8 cellular contexts compared by ENCODE assay signal in the genomic region with DNA sequence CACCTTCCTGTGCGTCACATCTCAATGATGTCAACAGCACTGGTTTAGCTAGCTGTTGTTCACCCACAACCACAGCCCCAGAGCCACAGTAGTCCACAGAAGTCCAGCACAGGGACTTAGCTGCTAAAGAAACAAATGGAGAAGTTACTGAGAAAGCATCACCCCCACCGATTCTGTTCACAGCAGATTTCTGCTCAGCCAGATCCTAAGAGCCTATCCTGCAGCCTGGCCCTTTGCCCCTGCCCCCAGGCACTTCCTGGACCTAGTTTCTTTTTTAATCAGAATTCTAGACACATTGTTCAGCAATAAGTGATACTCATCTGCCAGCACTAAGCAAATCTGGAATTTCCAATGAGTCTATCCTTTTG. TPM values are rescaled to one million over a fixed set of nuclear protein-coding genes. Genes with fewer than 3 reads are reported as not detected.
DNase-seq lines count a peak whose midpoint lies in the region; ATAC-seq and TF ChIP-seq lines count a peak whose summit lies in the region.

No MANE protein-coding gene starts in this region.

- H4K20me1 ChIP-seq in DND-41 (ENCODE audit: insufficient read depth, low read length) (peaks cover 29% of the 10 kb centered on the region; the same call in 1 of the 2 replicates), HCT116 (ENCODE audit: insufficient read depth) (no peaks in the 10 kb centered on the region), PC-9 (ENCODE audit: insufficient read depth) (no peaks in the 10 kb centered on the region)

- peaks cover 7% of the 10 kb centered on the region for H3K36me3 Mint-ChIP-seq in activated naive CD4-positive, alpha-beta T cell treated with anti-CD3 and anti-CD28 coated beads, Interleukin-2, amount 50 U/mL, for 24 hours

- TF ChIP-seq POLR2A in HCT116 (IDR thresholded peaks at IDR 0.05; ENCODE audit: borderline replicate concordance, extremely low read depth, insufficient read depth, insufficient read length): no peak

- H3K9me2 ChIP-seq in HCT116 (ENCODE audit: insufficient read depth): no peaks in the 10 kb centered on the region
- H3K9me2 ChIP-seq in PC-9 (ENCODE audit: insufficient read depth): no peaks in the 10 kb centered on the region

- peaks cover 93% of the 10 kb centered on the region for H3K4me1 Mint-ChIP-seq in activated naive CD4-positive, alpha-beta T cell treated with anti-CD3 and anti-CD28 coated beads, Interleukin-2, amount 50 U/mL, for 24 hours

- peaks cover 62% of the 10 kb centered on the region for H3F3A ChIP-seq in PC-9 (ENCODE audit: insufficient read depth, low read depth)

- H2AFZ ChIP-seq in DND-41 (ENCODE audit: low read depth, low read length) (no peak overlapping the region), HCT116 (ENCODE audit: low read depth, low read length, poor library complexity, severe bottlenecking) (no peak overlapping the region), PC-9 (no peak overlapping the region)

- H3K9me3 ChIP-seq in DND-41 (ENCODE audit: insufficient read depth, low read length, severe bottlenecking): no peaks in the 10 kb centered on the region
- H3K9me3 ChIP-seq in HCT116 (ENCODE audit: control insufficient read depth in 1 of 2, insufficient read depth in 1 of 2, low read depth in 1 of 2, low read length in 2 of 2): no peaks in the 10 kb centered on the region
- H3K9me3 ChIP-seq in PC-9 (ENCODE audit: insufficient read depth, low read depth): no peaks in the 10 kb centered on the region
- no peaks in the 10 kb centered on the region for H3K9me3 ChIP-seq in heart right ventricle
- H3K9me3 ChIP-seq in skeletal muscle tissue (ENCODE audit: control insufficient read depth in 3 of 3, low read length in 3 of 3): no peaks in the 10 kb centered on the region

- no peak for TF ChIP-seq RAD21 in HCT116 (IDR thresholded peaks at IDR 0.05; ENCODE audit: low read depth)

- H3K4me1 ChIP-seq in DND-41 (ENCODE audit: insufficient read depth, low read length) (peaks cover 27% of the 10 kb centered on the region), HCT116 (ENCODE audit: control insufficient read depth in 1 of 2, insufficient read depth in 2 of 2, low read length in 2 of 2) (peaks cover 64 to 86% of the 10 kb centered on the region in 2 experiments), PC-9 (replicated peaks; ENCODE audit: insufficient read depth) (peaks cover 81% of the 10 kb centered on the region), heart right ventricle (peaks cover 53 to 100% (median 99%) of the 10 kb centered on the region in 9 donors), skeletal muscle tissue (ENCODE audit: control insufficient read depth in 3 of 3, insufficient read depth in 3 of 3, low read length in 3 of 3) (peaks cover 86 to 94% (median 88%) of the 10 kb centered on the region in 3 donors)

- H3K36me3 ChIP-seq in DND-41 (ENCODE audit: insufficient read depth, low read length) (no peaks in the 10 kb centered on the region), HCT116 (ENCODE audit: control insufficient read depth in 1 of 2, insufficient read depth in 2 of 2, low read length in 2 of 2) (no peaks in the 10 kb centered on the region), PC-9 (ENCODE audit: low read depth) (0 out of 2 replicates have a peak, but pooled peaks cover 4% of the 10 kb centered on the region), heart right ventricle (no peaks in the 10 kb centered on the region), skeletal muscle tissue (ENCODE audit: control insufficient read depth in 3 of 3, insufficient read depth in 3 of 3, low read length in 3 of 3) (no peaks in the 10 kb centered on the region)

- H3K27ac ChIP-seq in DND-41 (ENCODE audit: low read length) (no peak overlapping the region), HCT116 (ENCODE audit: low read depth, low read length) (no peak overlapping the region), PC-9 (peak overlapping the region; percentile 99), heart right ventricle (peak overlapping the region; percentile 68 to 100 (median 99)), skeletal muscle tissue (ENCODE audit: low read depth, low read length) (peak overlapping the region; percentile 97)

- H3K4me2 ChIP-seq in DND-41 (ENCODE audit: insufficient read depth, low read length) (no peak overlapping the region), HCT116 (ENCODE audit: low read length) (peak overlapping the region; percentile 87), PC-9 (peak overlapping the region; percentile 94)

- CTCF ChIA-PET in HCT116 (lab: Charles Lee): interaction anchor here (2.5 kb wide), 1 partner anchor 10 kb away, joined by 13 read pairs; no protein-coding TSS in a partner anchor
- CTCF ChIA-PET in PC-9 (lab: Charles Lee): no interaction called here

- BruUV-seq in HCT116 (replicated peaks; lab: Mats Ljungman, UMichigan): no TSS peak
- BruUV-seq in PC-9 (replicated peaks; lab: Mats Ljungman, UMichigan): TSS peak; percentile 38

- peak; percentile 43; the same call in 2 of the 3 replicates for ATAC-seq in DND-41 (ENCODE audit: insufficient read depth, low read depth)
- ATAC-seq in HCT116: no peak
- peak in 7 of 8 donors; percentile 6 to 35 (median 19) for ATAC-seq in heart right ventricle
- ATAC-seq in HG03025 (IDR thresholded peaks at IDR 0.05; ENCODE audit: low FRiP score, unreplicated experiment): no peak

- peak overlapping the region; percentile 93 for H3K27ac Mint-ChIP-seq in activated naive CD4-positive, alpha-beta T cell treated with anti-CD3 and anti-CD28 coated beads, Interleukin-2, amount 50 U/mL, for 24 hours

- H3K79me2 ChIP-seq in DND-41 (ENCODE audit: insufficient read depth, low read length) (peaks cover 58% of the 10 kb centered on the region), HCT116 (ENCODE audit: insufficient read depth, low read length) (peaks cover 75% of the 10 kb centered on the region), PC-9 (ENCODE audit: low read depth) (peaks cover 91% of the 10 kb centered on the region)

- RAD21 ChIA-PET in HCT116 (lab: Charles Lee; ENCODE audit: low non-redundant PET in 1 of 2, low total read pairs in 2 of 2, uncharacterized antibody in 2 of 2, unreplicated experiment in 2 of 2): no interaction called here

- no peaks in the 10 kb centered on the region for H3K9me3 Mint-ChIP-seq in activated naive CD4-positive, alpha-beta T cell treated with anti-CD3 and anti-CD28 coated beads, Interleukin-2, amount 50 U/mL, for 24 hours

- POLR2A ChIA-PET in HCT116 (lab: Charles Lee): interaction anchor here (3.5 kb wide), 1 partner anchor 8 kb away, joined by 14 read pairs; no protein-coding TSS in a partner anchor
- POLR2A ChIA-PET in PC-9 (lab: Charles Lee; ENCODE audit: unreplicated experiment): interaction anchor here (0.6 kb wide), 1 partner anchor 21 kb away, joined by 4 read pairs; no protein-coding TSS in a partner anchor

- no peak for TF ChIP-seq CTCF in DND-41 (IDR thresholded peaks at IDR 0.05; ENCODE audit: borderline replicate concordance, extremely low read depth, low read length, poor library complexity, severe bottlenecking)
- no peak for TF ChIP-seq CTCF in HCT116 (IDR thresholded peaks at IDR 0.05 in 2 of 3, conservative IDR thresholded peaks at IDR 0.05 in 1 of 3; ENCODE audit: borderline replicate concordance in 1 of 3, insufficient read depth in 1 of 3, low read depth in 2 of 3, low read length in 2 of 3)
- no peak for TF ChIP-seq CTCF in PC-9 (conservative IDR thresholded peaks at IDR 0.05)
- no peak for TF ChIP-seq CTCF in heart right ventricle (IDR thresholded peaks at IDR 0.05)

- H3K27me3 Mint-ChIP-seq in activated naive CD4-positive, alpha-beta T cell treated with anti-CD3 and anti-CD28 coated beads, Interleukin-2, amount 50 U/mL, for 24 hours: no peaks in the 10 kb centered on the region

- H3K9ac ChIP-seq in DND-41 (ENCODE audit: low read depth, low read length): no peak overlapping the region
- peak overlapping the region; percentile 63 for H3K9ac ChIP-seq in HCT116 (ENCODE audit: low read length)
- H3K9ac ChIP-seq in skeletal muscle tissue (ENCODE audit: low read depth in 1 of 3, low read length in 3 of 3): peak overlapping the region; percentile 25 to 68 (median 55)

- peak overlapping the region; percentile 81 for H3K4me3 Mint-ChIP-seq in activated naive CD4-positive, alpha-beta T cell treated with anti-CD3 and anti-CD28 coated beads, Interleukin-2, amount 50 U/mL, for 24 hours

- intact Hi-C loops in HCT116 (cut with micrococcal nuclease): no loop called here
- intact Hi-C loops in PC-9 (cut with micrococcal nuclease; ENCODE audit: unreplicated experiment): loop anchor here (1.0 to 2.0 kb wide), 2 partner anchors 58 to 65 kb away; no protein-coding TSS in a partner anchor
- intact Hi-C loops in heart right ventricle (cut with DNase I): loop anchor here in 2 of 10 donors (5.0 to 10.0 kb wide), 2 partner anchors 52 to 55 kb away; no protein-coding TSS in a partner anchor

- 18 to 27% methylated on average over 2 of the region's 2 CpGs for WGBS in heart right ventricle, 2 donors

- DNase-seq in DND-41 (no peak), HCT116 (ENCODE audit: low read depth, low spot score) (no peak), PC-9 (peak; percentile 55 to 73), heart right ventricle (peak; percentile 55 to 58), NCI-H510A treated with DMSO at 0.1 percent for 48 hours (lab: John Stamatoyannopoulos, UW) (no peak)

- H3K4me3 ChIP-seq in DND-41 (ENCODE audit: low read depth in 1 of 2, low read length in 2 of 2): no peak overlapping the region
- H3K4me3 ChIP-seq in HCT116 (replicated peaks in 1 of 2; ENCODE audit: low read depth in 1 of 2, low read length in 2 of 2): peak overlapping the region in 1 of 2 experiments; percentile 4; a peak in 3 of 4 replicates
- H3K4me3 ChIP-seq in PC-9: peak overlapping the region; percentile 93; the same call in 1 of the 2 replicates
- peak overlapping the region in 4 of 10 donors; percentile 0 to 26 (median 12) for H3K4me3 ChIP-seq in heart right ventricle
- peak overlapping the region in 1 of 3 donors; percentile 46 for H3K4me3 ChIP-seq in skeletal muscle tissue (ENCODE audit: low read length in 3 of 3)

- no peaks in the 10 kb centered on the region for H3K27me3 ChIP-seq in DND-41 (ENCODE audit: insufficient read depth, low read length, poor library complexity)
- no peaks in the 10 kb centered on the region for H3K27me3 ChIP-seq in HCT116 (ENCODE audit: insufficient read depth, low read length)
- H3K27me3 ChIP-seq in PC-9 (ENCODE audit: insufficient read depth, low read depth): no peaks in the 10 kb centered on the region
- H3K27me3 ChIP-seq in heart right ventricle: no peaks in the 10 kb centered on the region
- H3K27me3 ChIP-seq in skeletal muscle tissue (ENCODE audit: control insufficient read depth in 3 of 3, insufficient read depth in 3 of 3, low read length in 3 of 3): no peaks in the 10 kb centered on the region

TF ChIP-seq in HCT116, 20 proteins besides CTCF, POLR2A, EP300 and RAD21 (continues in another document):
- TF ChIP-seq EZH2 (IDR thresholded peaks at IDR 0.05): no peak
- TF ChIP-seq YY1 (IDR thresholded peaks at IDR 0.05; ENCODE audit: extremely low read depth, insufficient replicate concordance, low read depth, low read length): no peak
- TF ChIP-seq POLR2AphosphoS5 (IDR thresholded peaks at IDR 0.05; ENCODE audit: low read depth, low read length): no peak
- no peak for TF ChIP-seq JUND (IDR thresholded peaks at IDR 0.05)
- TF ChIP-seq ZNF274 (IDR thresholded peaks at IDR 0.05; ENCODE audit: low read depth, low read length): no peak

RNA-seq across cellular contexts. Expression of a gene that starts 7.4 kb away (rescaled TPM):
- 31.4 TPM for total RNA-seq in HCT116 (2021; ENCODE audit: unreplicated experiment)
- 20.3 and 21.6 TPM in 2 replicates for polyA plus RNA-seq in HCT116 (2012)
- 75.6 and 87.2 TPM in 2 replicates for total RNA-seq in PC-9 (2021)
- total RNA-seq in heart right ventricle: 100 to 1,000 TPM in 1 of 10 donors, 10 to 100 TPM in 9; 30.0 to 117 (median 43.1) TPM
- 10 to 100 TPM; 14.8 to 29.0 TPM for polyA plus RNA-seq in heart right ventricle
- 14.1 TPM for total RNA-seq in skeletal muscle tissue

Comparison
In these comparisons a context has a peak if more than half of its experiments do, and no peak if none do; other contexts are left out.
1. ATAC-seq: peak in DND-41 (single experiment) and heart right ventricle (7 of 8); none in HCT116 (single experiment) and HG03025 (single experiment).
2. DNase-seq: peak in PC-9 (2 of 2) and heart right ventricle (2 of 2); none in DND-41 (single experiment), HCT116 (single experiment) and NCI-H510A treated with DMSO at 0.1 percent for 48 hours (single experiment).
3. H3K27ac ChIP-seq: peak in PC-9 (single experiment), heart right ventricle (10 of 10) and skeletal muscle tissue (single experiment); none in DND-41 (single experiment) and HCT116 (single experiment).